ENCODE assay signal across 37 cellular contexts in genomic region chr20:21712443-21713059, GRCh38. TPM values are rescaled to one million over a fixed set of nuclear protein-coding genes. Genes with fewer than 3 reads are reported as not detected.
"Had no signal": no experiment of that assay in that cellular context is flagged by ENCODE, and none has a peak within 500 bp of the region (broad histone marks: within the 10 kb centered on the region; RNA-seq: fewer than 3 reads in every experiment).

No MANE protein-coding gene starts in this region.

- H3K9me3 Mint-ChIP-seq: activated CD4-positive, alpha-beta memory T cell treated with anti-CD3 and anti-CD28 coated beads for 36 hours; activated naive CD4-positive, alpha-beta T cell treated with anti-CD3 and anti-CD28 coated beads for 36 hours; activated naive CD4-positive, alpha-beta T cell treated with anti-CD3 and anti-CD28 coated beads, Interleukin-2, amount 50 U/mL, for 72 hours; activated T-cell treated with anti-CD3 and anti-CD28 coated beads, Interleukin-2, amount 50 U/mL, for 4 hours; activated T-helper 1 cell treated with anti-CD3 and anti-CD28 coated beads, Interleukin-12 subunit alpha, Interleukin-12 subunit beta, Interleukin-2, Interleukin-4 antibody, amounts not matched to agents 30 ng/mL and 10 ng/mL and 1 ng/mL, durations not matched to agents 14 hours and 24 hours and 36 hours; T-helper 2 cell treated with Interferon-gamma antibody and Interleukin-4, amounts not matched to agents 5 μg/mL and 100 μg/mL, for 36 hours had no signal

- H3K9me3 ChIP-seq: adrenal gland, body of pancreas, breast epithelium, MG63, SJCRH30 had no signal

- H3K4me1 Mint-ChIP-seq: activated CD4-positive, alpha-beta T cell treated with anti-CD3 and anti-CD28 coated beads for 36 hours had no signal

- H3K27ac ChIP-seq: adrenal gland, body of pancreas, breast epithelium, SJCRH30, SK-N-MC had no signal

- ATAC-seq: activated CD4-positive, alpha-beta T cell treated with anti-CD3 and anti-CD28 coated beads for 36 hours; activated CD4-positive, CD25-positive, alpha-beta regulatory T cell treated with anti-CD3 and anti-CD28 coated beads, Interleukin-2, amount 50 U/mL, for 24 hours; activated naive CD4-positive, alpha-beta T cell treated with anti-CD3 and anti-CD28 coated beads, Interleukin-2, amount 50 U/mL, for 72 hours; activated T-cell treated with anti-CD3 and anti-CD28 coated beads, Interleukin-2, amount 50 U/mL, for 4 hours; body of pancreas; Panc1 had no signal

- FAIRE-seq: astrocyte, TTC549 had no signal

- H3K27me3 ChIP-seq: MG63 had no signal

- H3K27ac Mint-ChIP-seq: activated CD4-positive, alpha-beta memory T cell treated with anti-CD3 and anti-CD28 coated beads for 36 hours; activated CD4-positive, alpha-beta T cell treated with anti-CD3 and anti-CD28 coated beads for 36 hours; activated naive CD4-positive, alpha-beta T cell treated with anti-CD3 and anti-CD28 coated beads for 36 hours; activated naive CD4-positive, alpha-beta T cell treated with anti-CD3 and anti-CD28 coated beads, Interleukin-2, amount 50 U/mL, for 72 hours; activated T-helper 1 cell treated with anti-CD3 and anti-CD28 coated beads, Interleukin-12 subunit alpha, Interleukin-12 subunit beta, Interleukin-2, Interleukin-4 antibody, amounts not matched to agents 30 ng/mL and 10 ng/mL and 1 ng/mL, durations not matched to agents 14 hours and 24 hours and 36 hours; T-helper 2 cell treated with Interferon-gamma antibody and Interleukin-4, amounts not matched to agents 5 μg/mL and 100 μg/mL, for 36 hours had no signal

- H3K4me1 ChIP-seq: adrenal gland, body of pancreas, breast epithelium, SJCRH30 had no signal

- H3K4me3 ChIP-seq: adrenal gland, body of pancreas, breast epithelium, MG63, SJCRH30, SK-N-MC had no signal

- DNase-seq: activated CD4-positive, alpha-beta memory T cell treated with anti-CD3 and anti-CD28 coated beads for 36 hours; activated CD4-positive, alpha-beta T cell treated with anti-CD3 and anti-CD28 coated beads for 36 hours; activated CD4-positive, alpha-beta T cell treated with anti-CD3 and anti-CD28 coated beads, Interleukin-2, amount 50 U/mL, for 1 hour; activated CD8-positive, alpha-beta memory T cell treated with anti-CD3 and anti-CD28 coated beads, Interleukin-2, amount 50 U/mL, for 4 hours; activated gamma-delta T cell treated with Interleukin-2 at 50 U/mL for 16 hours; activated naive CD4-positive, alpha-beta T cell treated with anti-CD3 and anti-CD28 coated beads for 36 hours; activated T-cell treated with anti-CD3 and anti-CD28 coated beads for 4 hours; activated T-cell treated with anti-CD3 and anti-CD28 coated beads, Interleukin-2, amount 50 U/mL, for 4 hours; adrenal gland; body of pancreas; Kasumi-1; KG1; MG63; MV-4-11; NCI-H1092; NCI-H1417; NCI-H146; NCI-H187; NCI-H2081; NCI-H226; NCI-H446 treated with DMSO at 0.1 percent for 48 hours; NCI-H524; NCI-H69; NCI-H82; SHP77; SJCRH30 had no signal

- H3K36me3 ChIP-seq: adrenal gland, breast epithelium, MG63, SJCRH30 had no signal

- H3K4me3 Mint-ChIP-seq: activated CD4-positive, alpha-beta memory T cell treated with anti-CD3 and anti-CD28 coated beads for 36 hours; activated CD4-positive, alpha-beta T cell treated with anti-CD3 and anti-CD28 coated beads for 36 hours; activated naive CD4-positive, alpha-beta T cell treated with anti-CD3 and anti-CD28 coated beads for 36 hours; activated T-cell treated with anti-CD3 and anti-CD28 coated beads, Interleukin-2, amount 50 U/mL, for 4 hours; activated T-helper 1 cell treated with anti-CD3 and anti-CD28 coated beads, Interleukin-12 subunit alpha, Interleukin-12 subunit beta, Interleukin-2, Interleukin-4 antibody, amounts not matched to agents 30 ng/mL and 10 ng/mL and 1 ng/mL, durations not matched to agents 14 hours and 24 hours and 36 hours; T-helper 2 cell treated with Interferon-gamma antibody and Interleukin-4, amounts not matched to agents 5 μg/mL and 100 μg/mL, for 36 hours had no signal

- H3K36me3 Mint-ChIP-seq: activated CD4-positive, alpha-beta memory T cell treated with anti-CD3 and anti-CD28 coated beads for 36 hours had no signal

RNA-seq across cellular contexts. Expression of gene PAX1, which starts 7.1 kb away (rescaled TPM):
- total RNA-seq: activated CD4-positive, alpha-beta memory T cell treated with anti-CD3 and anti-CD28 coated beads for 36 hours; activated CD4-positive, alpha-beta T cell treated with anti-CD3 and anti-CD28 coated beads for 36 hours; activated naive CD4-positive, alpha-beta T cell treated with anti-CD3 and anti-CD28 coated beads for 36 hours; activated naive CD4-positive, alpha-beta T cell treated with anti-CD3 and anti-CD28 coated beads, Interleukin-2, amount 50 U/mL, for 72 hours; activated T-cell treated with anti-CD3 and anti-CD28 coated beads, Interleukin-2, amount 50 U/mL, for 4 hours; activated T-helper 1 cell treated with anti-CD3 and anti-CD28 coated beads, Interleukin-12 subunit alpha, Interleukin-12 subunit beta, Interleukin-2, Interleukin-4 antibody, amounts not matched to agents 30 ng/mL and 10 ng/mL and 1 ng/mL, durations not matched to agents 14 hours and 24 hours and 36 hours; adrenal gland; astrocyte; body of pancreas; breast epithelium; RPMI7951; SJCRH30; T-helper 1 cell treated with Interleukin-12 subunit alpha and Interleukin-12 subunit beta and Interleukin-4 antibody, amounts not matched to agents 30 ng/mL and 1 ng/mL, for 36 hours had no signal
- polyA plus RNA-seq: adrenal gland had no signal
